Comparison of ENCODE assay signal across 31 cellular contexts in the genomic region with DNA sequence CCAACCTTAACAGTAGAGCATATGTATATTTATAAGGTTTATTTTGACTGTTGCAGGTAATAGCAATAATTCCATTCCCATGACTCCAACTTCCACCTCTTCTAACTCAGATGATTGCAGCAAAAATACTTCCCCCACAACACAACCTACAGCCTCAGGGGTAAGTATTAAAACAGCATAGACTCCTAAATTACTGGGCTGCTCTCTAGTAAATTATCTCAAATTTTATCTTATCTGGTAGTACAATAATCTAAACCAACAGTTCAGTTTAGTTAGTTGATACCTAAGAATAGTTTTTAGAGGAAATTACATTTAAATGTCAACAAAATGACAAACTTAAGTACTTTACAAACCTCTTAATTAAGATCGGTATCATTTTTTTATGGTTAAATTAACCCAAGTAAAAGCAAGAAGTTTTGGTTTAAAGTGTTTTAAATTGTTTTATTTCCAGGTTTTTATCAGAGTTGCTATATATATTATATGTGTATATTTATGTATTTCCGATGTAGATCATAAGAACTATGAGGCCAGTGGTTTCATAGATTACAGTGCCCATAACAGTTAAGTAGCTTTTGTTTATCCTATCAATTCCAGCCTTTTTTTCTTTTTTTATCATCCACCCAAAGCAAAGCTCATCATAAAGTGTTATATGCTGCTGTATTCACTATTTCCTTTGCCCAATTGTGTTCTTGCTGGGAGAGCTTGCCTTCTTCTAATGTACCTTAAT. TPM values are rescaled to one million over a fixed set of nuclear protein-coding genes. Genes with fewer than 3 reads are reported as not detected.
DNase-seq lines count a peak whose midpoint lies in the region; ATAC-seq, FAIRE-seq and TF ChIP-seq lines count a peak whose summit lies in the region.
"Had no signal": no experiment of that assay in that cellular context is flagged by ENCODE, and none has a peak within 500 bp of the region (broad histone marks: within the 10 kb centered on the region; RNA-seq: fewer than 3 reads in every experiment).

No MANE protein-coding gene starts in this region.

- no peak overlapping the region for H2AK5ac ChIP-seq in IMR-90 (ENCODE audit: low read depth, low read length)

- no peak overlapping the region for H3K9ac ChIP-seq in IMR-90 (ENCODE audit: low read depth, low read length)

- no peak overlapping the region; the same call in 1 of the 2 replicates for H3K18ac ChIP-seq in IMR-90 (ENCODE audit: low read depth, low read length)

- H3K27me3 ChIP-seq in IMR-90 (ENCODE audit: control insufficient read depth, insufficient read depth, low read length) (no peaks in the 10 kb centered on the region), adrenal gland (no peaks in the 10 kb centered on the region), foreskin keratinocyte (peaks cover 40% of the 10 kb centered on the region), small intestine (ENCODE audit: control insufficient read depth in 2 of 2, insufficient read depth in 2 of 2, low read length in 2 of 2) (no peaks in the 10 kb centered on the region), right lobe of liver (no peaks in the 10 kb centered on the region)
- H3K27me3 ChIP-seq: gastroesophageal sphincter had no signal

- H4K91ac ChIP-seq in IMR-90 (ENCODE audit: insufficient read depth, low read depth, low read length), result no peak overlapping the region; the same call in 1 of the 2 replicates

- in situ Hi-C loops in IMR-90 (cut with MboI; ENCODE audit: low sequenced_read_pairs), result no loop called here

- H4K20me1 ChIP-seq in IMR-90 (ENCODE audit: insufficient read depth, low read length), result no peaks in the 10 kb centered on the region

- no peak overlapping the region for H2BK15ac ChIP-seq in IMR-90 (ENCODE audit: low read depth, low read length)

- H3K56ac ChIP-seq in IMR-90 (ENCODE audit: extremely low read depth, insufficient read depth, low read length), result no peak overlapping the region

- H3K4me3 ChIP-seq in IMR-90 (ENCODE audit: insufficient read depth, low read depth, low read length), result no peak overlapping the region
- no peak overlapping the region for H3K4me3 ChIP-seq in adrenal gland
- H3K4me3 ChIP-seq in small intestine (ENCODE audit: low read depth in 1 of 2, low read length in 2 of 2), result no peak overlapping the region
- H3K4me3 ChIP-seq in right lobe of liver, result no peak overlapping the region
- H3K4me3 ChIP-seq: gastroesophageal sphincter, GM12878, transverse colon had no signal

- peaks cover 13% of the 10 kb centered on the region for H3K9me1 ChIP-seq in IMR-90 (ENCODE audit: insufficient read depth, low read length)

- POLR2A ChIA-PET in IMR-90 (lab: Charles Lee; ENCODE audit: unreplicated experiment), result no interaction called here

- H2BK5ac ChIP-seq in IMR-90 (ENCODE audit: low read depth, low read length, poor library complexity, severe bottlenecking), result no peak overlapping the region

- TF ChIP-seq POLR2A in IMR-90 (IDR thresholded peaks at IDR 0.05; ENCODE audit: low read depth, low read length), result no peak
- TF ChIP-seq POLR2A in adrenal gland (IDR thresholded peaks at IDR 0.05), result no peak
- no peak for TF ChIP-seq POLR2A in right lobe of liver (IDR thresholded peaks at IDR 0.05)

- peak overlapping the region; percentile 75; the same call in 1 of the 2 replicates for H2BK120ac ChIP-seq in IMR-90 (ENCODE audit: low read depth, low read length)

- intact Hi-C loops in IMR-90 (cut with micrococcal nuclease) (no loop called here), adrenal gland (cut with DNase I) (no loop called here), right lobe of liver (cut with DNase I) (no loop called here)

- peak; percentile 39 for FAIRE-seq in small intestine (lab: Jason Lieb, UNC)
- FAIRE-seq: astrocyte, GM12878, HepG2 had no signal

- H3K14ac ChIP-seq in IMR-90 (replicated peaks; ENCODE audit: low read depth, low read length), result 0 out of 2 replicates have a peak overlapping the region, but pooled peaks have one; percentile 11

- H2AK9ac ChIP-seq in IMR-90 (replicated peaks; ENCODE audit: low read depth, low read length, poor library complexity), result no peak overlapping the region

- H4K5ac ChIP-seq in IMR-90 (ENCODE audit: low read depth, low read length), result no peak overlapping the region

- 0 out of 2 replicates have a peak overlapping the region, but pooled peaks have one; percentile 48 for H3K4ac ChIP-seq in IMR-90 (ENCODE audit: low read depth, low read length)

- peaks cover 7 to 10% of the 10 kb centered on the region in 2 experiments for H3K79me1 ChIP-seq in IMR-90 (ENCODE audit: low read depth in 1 of 2, low read length in 2 of 2)

- peak overlapping the region in 1 of 2 experiments; percentile 17; a peak in 1 of 4 replicates for H4K8ac ChIP-seq in IMR-90 (ENCODE audit: low read depth in 2 of 2, low read length in 2 of 2)

- no peak overlapping the region for H2AFZ ChIP-seq in IMR-90 (replicated peaks; ENCODE audit: low read length, poor library complexity)

- TF ChIP-seq CTCF in IMR-90 (conservative IDR thresholded peaks at IDR 0.05; ENCODE audit: low read depth, low read length) (no peak), adrenal gland (IDR thresholded peaks at IDR 0.05) (no peak), foreskin keratinocyte (conservative IDR thresholded peaks at IDR 0.05) (no peak), right lobe of liver (IDR thresholded peaks at IDR 0.05) (no peak)

- H3K9me3 ChIP-seq in IMR-90 (ENCODE audit: control insufficient read depth, insufficient read depth, low read length) (no peaks in the 10 kb centered on the region), adrenal gland (replicated peaks in 1 of 3) (no peaks in the 10 kb centered on the region), small intestine (ENCODE audit: control insufficient read depth, low read depth) (no peaks in the 10 kb centered on the region), right lobe of liver (no peaks in the 10 kb centered on the region)
- H3K9me3 ChIP-seq: gastroesophageal sphincter, transverse colon had no signal

- no peak for TF ChIP-seq RAD21 in IMR-90 (IDR thresholded peaks at IDR 0.05; ENCODE audit: low read length)

- H3K4me2 ChIP-seq in IMR-90 (ENCODE audit: low read depth, low read length), result no peak overlapping the region

- no peak overlapping the region for H3K27ac ChIP-seq in IMR-90 (ENCODE audit: insufficient read depth, low read length)
- H3K27ac ChIP-seq in adrenal gland, result peak overlapping the region; percentile 54 to 99 (median 85)
- no peak overlapping the region for H3K27ac ChIP-seq in foreskin keratinocyte
- H3K27ac ChIP-seq in small intestine (ENCODE audit: low read depth in 1 of 2, low read length in 1 of 2), result peak overlapping the region in 1 of 2 donors; percentile 62
- no peak overlapping the region for H3K27ac ChIP-seq in right lobe of liver
- H3K27ac ChIP-seq: C4-2B, gastroesophageal sphincter, WERI-Rb-1 had no signal

- no CpG with 5 or more reads among the region's 2 CpGs for WGBS in IMR-90 (ENCODE audit: extremely low coverage in 2 of 2, insufficient read length in 1 of 2), 2 experiments
- WGBS in adrenal gland, 4 donors, result 55 to 78% (median 68%) methylated on average over 2 of the region's 2 CpGs
- 16 to 60% (median 47%) methylated on average over 2 of the region's 2 CpGs for WGBS in small intestine, 3 donors
- 73% methylated on average over 2 of the region's 2 CpGs for WGBS in right lobe of liver (ENCODE audit: insufficient coverage, low coverage, low lambda C conversion rate, missing lambda C conversion rate)

- dilution Hi-C loops in IMR-90 (cut with HindIII; ENCODE audit: low sequenced_read_pairs, unreplicated experiment), result no loop called here

- H3K23ac ChIP-seq in IMR-90 (ENCODE audit: low read depth, low read length), result no peak overlapping the region

- CTCF ChIA-PET in IMR-90 (lab: Yijun Ruan, JAX), result interaction anchor here (0.6 kb wide), 1 partner anchor 323 kb away, joined by 4 read pairs; no protein-coding TSS in a partner anchor

- no TSS peak for BruUV-seq in IMR-90 (replicated peaks; lab: Mats Ljungman, UMichigan)

- DNase-seq in IMR-90 (no peak), adrenal gland (no peak), foreskin keratinocyte (peak; percentile 32 to 74), small intestine (no peak), NCI-H2029 (lab: John Stamatoyannopoulos, UW) (no peak), right lobe of liver (no peak), retina (no peak)
- DNase-seq: activated CD4-positive, alpha-beta T cell treated with anti-CD3 and anti-CD28 coated beads, Interleukin-2, amount 10 ng/mL, durations not matched to agents 7 days and 5 days; activated CD8-positive, alpha-beta memory T cell treated with anti-CD3 and anti-CD28 coated beads, Interleukin-2, amount 10 ng/mL, durations not matched to agents 7 days and 5 days; activated naive CD4-positive, alpha-beta T cell treated with anti-CD3 and anti-CD28 coated beads, Interleukin-2, amount 50 U/mL, for 16 hours; effector CD8-positive, alpha-beta T cell; H9; mesenchymal stem cell; naive thymus-derived CD4-positive, alpha-beta T cell; NCI-H1092 treated with DMSO at 0.1 percent for 48 hours; NCI-H2029 treated with DMSO at 0.1 percent for 48 hours; NCI-H345; NCI-H774; nucleus accumbens; SHP77; stimulated activated CD4-positive, alpha-beta T cell treated with anti-CD3 and anti-CD28 coated beads, Interleukin-4, amount 100 ng/mL, for 4 hours; stimulated activated naive CD8-positive, alpha-beta T cell treated with anti-CD3 and anti-CD28 coated beads, Interleukin-15, Interleukin-2, amounts not matched to agents 100 U/mL and 50 U/mL, for 24 hours; transverse colon; WERI-Rb-1 had no signal

- H3K36me3 ChIP-seq in IMR-90 (ENCODE audit: control insufficient read depth, insufficient read depth, low read length) (peaks cover 22% of the 10 kb centered on the region), adrenal gland (replicated peaks in 1 of 2) (peaks cover 0 to 72% of the 10 kb centered on the region in 2 donors), small intestine (ENCODE audit: control insufficient read depth in 2 of 2, insufficient read depth in 2 of 2, low read length in 2 of 2) (peaks cover 0 to 5% of the 10 kb centered on the region in 2 donors), right lobe of liver (peaks cover 0 to 55% (median 15%) of the 10 kb centered on the region in 4 donors)
- H3K36me3 ChIP-seq: transverse colon, WERI-Rb-1 had no signal

- no peak overlapping the region for H2BK20ac ChIP-seq in IMR-90 (ENCODE audit: low read depth, low read length)

- ATAC-seq in IMR-90 (ENCODE audit: low read depth) (no peak), foreskin keratinocyte (no peak), right lobe of liver (no peak), HG03460 (IDR thresholded peaks at IDR 0.05; ENCODE audit: unreplicated experiment) (no peak)
- ATAC-seq: activated CD8-positive, alpha-beta memory T cell treated with anti-CD3 and anti-CD28 coated beads, Interleukin-2, amount 10 ng/mL, durations not matched to agents 7 days and 5 days; esophagus mucosa; gastroesophageal sphincter; GM12878; HepG2; naive thymus-derived CD4-positive, alpha-beta T cell; stimulated activated naive CD8-positive, alpha-beta T cell treated with anti-CD3 and anti-CD28 coated beads, Interleukin-15, Interleukin-2, amounts not matched to agents 100 U/mL and 50 U/mL, for 24 hours had no signal

- H3K4me1 ChIP-seq in IMR-90 (ENCODE audit: control insufficient read depth, insufficient read depth, low read length) (peaks cover 4% of the 10 kb centered on the region; the same call in 1 of the 2 replicates), adrenal gland (replicated peaks in 1 of 2) (peaks cover 74 to 90% of the 10 kb centered on the region in 2 donors), foreskin keratinocyte (no peaks in the 10 kb centered on the region), small intestine (ENCODE audit: control insufficient read depth in 2 of 2, insufficient read depth in 1 of 2, low read depth in 1 of 2, low read length in 1 of 2) (peaks cover 2 to 6% of the 10 kb centered on the region in 2 donors), right lobe of liver (no peaks in the 10 kb centered on the region)

RNA-seq across cellular contexts. Expression of gene GATA6, which starts 13.7 kb away (rescaled TPM):
- total RNA-seq in IMR-90 (2012; rRNA removed), result 2.5 and 3.3 TPM in 2 replicates
- 4.0 and 4.2 TPM in 2 replicates for polyA plus RNA-seq in IMR-90 (2012; rRNA removed)
- 1.8 and 5.7 TPM in 2 replicates for polyA plus RNA-seq in IMR-90 (2012; cell fraction: cytosol; rRNA removed)
- 10.4 and 10.7 TPM in 2 replicates for polyA plus RNA-seq in IMR-90 (2012; cell fraction: nucleus; rRNA removed; ENCODE audit: low replicate concordance)
- total RNA-seq in adrenal gland, result 100 to 1,000 TPM; 118 to 222 (median 141) TPM
- 10 to 100 TPM; 31.3 to 55.7 (median 48.2) TPM for polyA plus RNA-seq in adrenal gland
- total RNA-seq in foreskin keratinocyte, result 0.03 and 0.07 TPM in 2 replicates
- polyA plus RNA-seq in foreskin keratinocyte, result 0.03 and 0.06 TPM in 2 replicates
- polyA plus RNA-seq in small intestine, result 10 to 100 TPM; 25.9 to 36.9 (median 27.8) TPM
- 10 to 100 TPM in 3 of 6 experiments, 1 to 10 TPM in 3; 8.0 to 14.0 (median 9.5) TPM for total RNA-seq in right lobe of liver
- total RNA-seq: activated CD4-positive, alpha-beta T cell treated with anti-CD3 and anti-CD28 coated beads, Interleukin-2, amount 10 ng/mL, durations not matched to agents 7 days and 5 days; activated CD8-positive, alpha-beta memory T cell treated with anti-CD3 and anti-CD28 coated beads, Interleukin-2, amount 10 ng/mL, durations not matched to agents 7 days and 5 days; H9 had no signal
- polyA plus RNA-seq: naive thymus-derived CD4-positive, alpha-beta T cell had no signal

Comparison
In these comparisons a context has a peak if more than half of its experiments do, and no peak if none do; other contexts are left out.
1. DNase-seq: peak in foreskin keratinocyte (2 of 2); none in IMR-90 (single experiment), adrenal gland (0 of 7), small intestine (single experiment), NCI-H2029 (single experiment), right lobe of liver (0 of 3) and retina (single experiment).
2. H3K27ac ChIP-seq: peak in adrenal gland (5 of 5); none in IMR-90 (single experiment), foreskin keratinocyte (single experiment) and right lobe of liver (0 of 3).
3. RNA of gene GATA6, which starts 13.7 kb away (total RNA-seq): 118 to 222 TPM in adrenal gland; 8.0 to 14.0 TPM in right lobe of liver, 2.5 to 3.3 TPM in IMR-90 and 0.03 to 0.07 TPM in foreskin keratinocyte; every median in the first group is over 4 times any median in the second.